In genomic region chr18:77049938-77050337, GRCh38 we compare ENCODE assay signal across 19 cellular contexts.
DNase-seq lines count a peak whose midpoint lies in the region; ATAC-seq and TF ChIP-seq lines count a peak whose summit lies in the region.
"Had no signal": no experiment of that assay in that cellular context is flagged by ENCODE, and none has a peak within 500 bp of the region (broad histone marks: within the 10 kb centered on the region; RNA-seq: fewer than 3 reads in every experiment).

No MANE protein-coding gene starts in this region.

- in situ Hi-C loops in brain microvascular endothelial cell (cut with HindIII; ENCODE audit: low pct_ligation_motif_present, low sequenced_read_pairs), result loop anchor here (25.0 kb wide), 1 partner anchor 162 kb away; no protein-coding TSS in a partner anchor

- no peaks in the 10 kb centered on the region for H3K9me3 Mint-ChIP-seq in stimulated activated effector memory CD8-positive, alpha-beta T cell treated with anti-CD3 and anti-CD28 coated beads, Interleukin-12 subunit alpha, Interleukin-12 subunit beta, amount 100 ng/mL, for 72 hours
- H3K9me3 Mint-ChIP-seq: stimulated activated naive CD8-positive, alpha-beta T cell treated with anti-CD3 and anti-CD28 coated beads, Interleukin-15, amount 100 ng/mL, for 72 hours had no signal

- H3K36me3 Mint-ChIP-seq in stimulated activated effector memory CD8-positive, alpha-beta T cell treated with anti-CD3 and anti-CD28 coated beads, Interleukin-12 subunit alpha, Interleukin-12 subunit beta, amount 100 ng/mL, for 72 hours, result peaks cover 37% of the 10 kb centered on the region

- ATAC-seq in body of pancreas (peak; percentile 16), foreskin keratinocyte (peak; percentile 80)
- ATAC-seq in stimulated activated effector memory CD8-positive, alpha-beta T cell treated with anti-CD3 and anti-CD28 coated beads, Interleukin-12 subunit alpha, Interleukin-12 subunit beta, amount 100 ng/mL, for 72 hours, result peak; percentile 25
- ATAC-seq: GM12878; stimulated activated naive CD8-positive, alpha-beta T cell treated with anti-CD3 and anti-CD28 coated beads, Interleukin-15, amount 100 ng/mL, for 72 hours had no signal

- peak overlapping the region; percentile 84 for H3K27ac Mint-ChIP-seq in stimulated activated effector memory CD8-positive, alpha-beta T cell treated with anti-CD3 and anti-CD28 coated beads, Interleukin-12 subunit alpha, Interleukin-12 subunit beta, amount 100 ng/mL, for 72 hours

- no peak overlapping the region for H3K4me3 ChIP-seq in body of pancreas
- no peak overlapping the region for H3K4me3 ChIP-seq in brain microvascular endothelial cell (ENCODE audit: low read depth, low read length)
- H3K4me3 ChIP-seq: GM12878 had no signal

- 73 to 74% methylated on average over 4 of the region's 4 CpGs for WGBS in body of pancreas, 2 donors

- TF ChIP-seq CTCF in body of pancreas (IDR thresholded peaks at IDR 0.05) (no peak), foreskin keratinocyte (conservative IDR thresholded peaks at IDR 0.05) (no peak), brain microvascular endothelial cell (IDR thresholded peaks at IDR 0.05; ENCODE audit: low read depth, low read length, missing control alignments) (no peak)

- peak; percentile 61 for DNase-seq in GM03348 (ENCODE audit: low spot score)
- no peak for DNase-seq in body of pancreas
- peak; percentile 87 to 89 for DNase-seq in foreskin keratinocyte
- DNase-seq in stimulated activated effector memory CD8-positive, alpha-beta T cell treated with anti-CD3 and anti-CD28 coated beads, Interleukin-12 subunit alpha, Interleukin-12 subunit beta, amount 100 ng/mL, for 72 hours (ENCODE audit: low spot score in 2 of 2), result no peak
- no peak for DNase-seq in brain microvascular endothelial cell
- DNase-seq in foreskin melanocyte, result no peak
- no peak for DNase-seq in activated CD8-positive, alpha-beta memory T cell treated with anti-CD3 and anti-CD28 coated beads, Interleukin-2, amount 50 U/mL, for 4 hours
- DNase-seq in NCI-H2171 treated with DMSO at 0.1 percent for 48 hours (lab: John Stamatoyannopoulos, UW), result no peak
- DNase-seq: activated CD8-positive, alpha-beta memory T cell treated with anti-CD3 and anti-CD28 coated beads for 24 hours; AML-193; anterior cingulate cortex; Calu3; dermis blood vessel endothelial cell; NCI-H1105; NCI-H2171; NCI-H82; stimulated activated naive CD8-positive, alpha-beta T cell treated with anti-CD3 and anti-CD28 coated beads, Interleukin-15, amount 100 ng/mL, for 72 hours had no signal

- H3K4me1 ChIP-seq in body of pancreas, result peaks cover 11% of the 10 kb centered on the region
- peaks cover 8% of the 10 kb centered on the region for H3K4me1 ChIP-seq in foreskin keratinocyte

- no peaks in the 10 kb centered on the region for H3K27me3 ChIP-seq in body of pancreas
- H3K27me3 ChIP-seq in foreskin keratinocyte, result no peaks in the 10 kb centered on the region
- H3K27me3 ChIP-seq in brain microvascular endothelial cell (replicated peaks), result no peaks in the 10 kb centered on the region

- H3K36me3 ChIP-seq in body of pancreas (replicated peaks in 1 of 2; ENCODE audit: insufficient read depth in 1 of 2, low read depth in 2 of 2), result peaks cover 0 to 1% of the 10 kb centered on the region in 2 donors
- H3K36me3 ChIP-seq in brain microvascular endothelial cell (replicated peaks), result peaks cover 10% of the 10 kb centered on the region

- H3K27ac ChIP-seq in body of pancreas, result no peak overlapping the region
- H3K27ac ChIP-seq in foreskin keratinocyte, result peak overlapping the region; percentile 72
- no peak overlapping the region for H3K27ac ChIP-seq in brain microvascular endothelial cell
- H3K27ac ChIP-seq: KMS-11 had no signal

- no peak for TF ChIP-seq POLR2A in body of pancreas (IDR thresholded peaks at IDR 0.05)

- H3K4me1 Mint-ChIP-seq in stimulated activated effector memory CD8-positive, alpha-beta T cell treated with anti-CD3 and anti-CD28 coated beads, Interleukin-12 subunit alpha, Interleukin-12 subunit beta, amount 100 ng/mL, for 72 hours, result peaks cover 52% of the 10 kb centered on the region

- H3K4me3 Mint-ChIP-seq in stimulated activated effector memory CD8-positive, alpha-beta T cell treated with anti-CD3 and anti-CD28 coated beads, Interleukin-12 subunit alpha, Interleukin-12 subunit beta, amount 100 ng/mL, for 72 hours, result no peak overlapping the region
- H3K4me3 Mint-ChIP-seq: stimulated activated naive CD8-positive, alpha-beta T cell treated with anti-CD3 and anti-CD28 coated beads, Interleukin-15, amount 100 ng/mL, for 72 hours had no signal

- intact Hi-C loops in body of pancreas (cut with DNase I), result no loop called here

- no peaks in the 10 kb centered on the region for H3K9me3 ChIP-seq in body of pancreas

Comparison
In these comparisons a context has a peak if more than half of its experiments do, and no peak if none do; other contexts are left out.
1. DNase-seq: peak in GM03348 (single experiment) and foreskin keratinocyte (2 of 2); none in body of pancreas (0 of 4), stimulated activated effector memory CD8-positive, alpha-beta T cell treated with anti-CD3 and anti-CD28 coated beads, Interleukin-12 subunit alpha, Interleukin-12 subunit beta, amount 100 ng/mL, for 72 hours (0 of 2), brain microvascular endothelial cell (single experiment), foreskin melanocyte (single experiment), activated CD8-positive, alpha-beta memory T cell treated with anti-CD3 and anti-CD28 coated beads, Interleukin-2, amount 50 U/mL, for 4 hours (single experiment) and NCI-H2171 treated with DMSO at 0.1 percent for 48 hours (single experiment).
2. ATAC-seq: peak in every context shown above with its lines; median percentile 80 in foreskin keratinocyte; 25 in stimulated activated effector memory CD8-positive, alpha-beta T cell treated with anti-CD3 and anti-CD28 coated beads, Interleukin-12 subunit alpha, Interleukin-12 subunit beta, amount 100 ng/mL, for 72 hours; 16 in body of pancreas.